In the genomic region with DNA sequence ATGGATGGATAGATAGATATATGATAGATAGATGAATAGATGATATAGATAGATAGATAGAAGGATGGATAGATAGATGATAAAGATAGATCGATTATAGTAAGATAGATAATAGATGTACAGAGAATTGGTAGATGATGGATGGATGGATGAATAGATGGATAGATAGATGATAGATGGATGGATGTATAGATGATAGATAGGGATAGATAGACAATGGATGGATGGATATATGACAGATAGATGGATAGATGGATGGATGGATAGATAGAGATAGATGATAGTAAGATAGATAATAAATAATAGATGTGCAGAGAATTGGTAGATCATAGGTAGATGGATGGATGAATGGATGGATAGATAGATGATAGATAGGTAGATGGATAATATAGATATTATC, we compare ENCODE assay signal across 27 cellular contexts. TPM values are rescaled to one million over a fixed set of nuclear protein-coding genes. Genes with fewer than 3 reads are reported as not detected.
"Had no signal": no experiment of that assay in that cellular context is flagged by ENCODE, and none has a peak within 500 bp of the region (broad histone marks: within the 10 kb centered on the region; RNA-seq: fewer than 3 reads in every experiment).

No MANE protein-coding gene starts in this region.

- H3K27ac ChIP-seq: neutrophil, pancreas, psoas muscle, right lobe of liver, sigmoid colon, stomach, thoracic aorta, thyroid gland, tibial nerve, upper lobe of left lung, uterus had no signal

- H3K36me3 Mint-ChIP-seq: stimulated activated effector memory CD8-positive, alpha-beta T cell treated with anti-CD3 and anti-CD28 coated beads, Interleukin-12 subunit alpha, Interleukin-12 subunit beta, amount 100 ng/mL, for 72 hours had no signal

- ATAC-seq: naive thymus-derived CD8-positive, alpha-beta T cell; natural killer cell treated with Interleukin-12 subunit alpha and Interleukin-12 subunit beta and Interleukin-15 and Interleukin-18, amount 100 ng/mL, for 72 hours; pancreas; psoas muscle; right cardiac atrium; right lobe of liver; stimulated activated effector memory CD8-positive, alpha-beta T cell treated with anti-CD3 and anti-CD28 coated beads, Interleukin-12 subunit alpha, Interleukin-12 subunit beta, amount 100 ng/mL, for 72 hours; stimulated activated naive B cell treated with anti-CD40 and anti-IgM and Interleukin-4, amounts not matched to agents 10 μg/mL and 1 μg/mL and 100 μg/mL, for 72 hours had no signal

- FAIRE-seq: small intestine had no signal

- H3K27me3 Mint-ChIP-seq: progenitor cell of endocrine pancreas had no signal

- H3K36me3 ChIP-seq: neutrophil, pancreas, sigmoid colon, thoracic aorta, thyroid gland, tibial nerve, upper lobe of left lung, uterus had no signal

- H3K9me3 Mint-ChIP-seq: stimulated activated naive CD8-positive, alpha-beta T cell treated with anti-CD3 and anti-CD28 coated beads, Interleukin-15, Interleukin-2, amounts not matched to agents 100 ng/mL and 50 ng/mL, for 24 hours had no signal

- H3K4me3 ChIP-seq: pancreas, psoas muscle, right lobe of liver, sigmoid colon, stomach, thoracic aorta, thyroid gland, tibial nerve, upper lobe of left lung, uterus had no signal

- H3K27ac Mint-ChIP-seq: naive thymus-derived CD8-positive, alpha-beta T cell; natural killer cell treated with Interleukin-12 subunit alpha and Interleukin-12 subunit beta and Interleukin-15 and Interleukin-18, amount 100 ng/mL, for 72 hours; nephron progenitor cell; progenitor cell of endocrine pancreas; stimulated activated effector memory CD8-positive, alpha-beta T cell treated with anti-CD3 and anti-CD28 coated beads, Interleukin-12 subunit alpha, Interleukin-12 subunit beta, amount 100 ng/mL, for 72 hours; stimulated activated naive B cell treated with anti-CD40 and anti-IgM and Interleukin-4, amounts not matched to agents 10 μg/mL and 1 μg/mL and 100 μg/mL, for 72 hours; stimulated activated naive CD8-positive, alpha-beta T cell treated with anti-CD3 and anti-CD28 coated beads, Interleukin-15, Interleukin-2, amounts not matched to agents 100 ng/mL and 50 ng/mL, for 24 hours had no signal

- H3K4me1 Mint-ChIP-seq: naive thymus-derived CD8-positive, alpha-beta T cell; stimulated activated effector memory CD8-positive, alpha-beta T cell treated with anti-CD3 and anti-CD28 coated beads, Interleukin-12 subunit alpha, Interleukin-12 subunit beta, amount 100 ng/mL, for 72 hours; stimulated activated naive B cell treated with anti-CD40 and anti-IgM and Interleukin-4, amounts not matched to agents 10 μg/mL and 1 μg/mL and 100 μg/mL, for 72 hours had no signal

- H3K9me3 ChIP-seq: neutrophil, pancreas, sigmoid colon, thoracic aorta, thyroid gland, uterus had no signal

- H3K4me1 ChIP-seq: pancreas, psoas muscle, right lobe of liver, sigmoid colon, stomach, thyroid gland, tibial nerve, upper lobe of left lung, uterus had no signal

- H3K4me3 Mint-ChIP-seq: naive thymus-derived CD8-positive, alpha-beta T cell; natural killer cell treated with Interleukin-12 subunit alpha and Interleukin-12 subunit beta and Interleukin-15 and Interleukin-18, amount 100 ng/mL, for 72 hours; nephron progenitor cell; neural crest cell; stimulated activated effector memory CD8-positive, alpha-beta T cell treated with anti-CD3 and anti-CD28 coated beads, Interleukin-12 subunit alpha, Interleukin-12 subunit beta, amount 100 ng/mL, for 72 hours; stimulated activated naive B cell treated with anti-CD40 and anti-IgM and Interleukin-4, amounts not matched to agents 10 μg/mL and 1 μg/mL and 100 μg/mL, for 72 hours; stimulated activated naive CD8-positive, alpha-beta T cell treated with anti-CD3 and anti-CD28 coated beads, Interleukin-15, Interleukin-2, amounts not matched to agents 100 ng/mL and 50 ng/mL, for 24 hours had no signal

- DNase-seq: naive thymus-derived CD8-positive, alpha-beta T cell; nephron progenitor cell; pancreas; psoas muscle; right cardiac atrium; right lobe of liver; sigmoid colon; small intestine; stimulated activated CD4-positive, alpha-beta T cell treated with anti-CD3 and anti-CD28 coated beads, Interleukin-15, amount 100 ng/mL, for 24 hours; stimulated activated CD4-positive, alpha-beta T cell treated with anti-CD3 and anti-CD28 coated beads, Interleukin-2, amount 100 ng/mL, for 24 hours; stimulated activated CD4-positive, alpha-beta T cell treated with anti-CD3 and anti-CD28 coated beads, Interleukin-2, amount 100 ng/mL, for 48 hours; stimulated activated CD4-positive, alpha-beta T cell treated with anti-CD3 and anti-CD28 coated beads, Interleukin-4, amount 100 ng/mL, for 24 hours; stimulated activated naive B cell treated with anti-CD40 and anti-IgM and Interleukin-4, amounts not matched to agents 10 μg/mL and 1 μg/mL and 100 μg/mL, for 72 hours; stimulated activated naive CD4-positive, alpha-beta T cell treated with Interleukin-2 at 50 U/mL for 16 hours; stomach; thyroid gland; trophoblast cell; upper lobe of left lung; uterus had no signal

- H3K27me3 ChIP-seq: neutrophil, pancreas, right lobe of liver, sigmoid colon, stomach, thyroid gland, tibial nerve, upper lobe of left lung, uterus had no signal

RNA-seq across cellular contexts. Expression of a gene that starts 12.2 kb away (rescaled TPM):
- total RNA-seq: naive thymus-derived CD8-positive, alpha-beta T cell; natural killer cell treated with Interleukin-12 subunit alpha and Interleukin-12 subunit beta and Interleukin-15 and Interleukin-18, amount 100 ng/mL, for 72 hours had no signal
